In the genomic region with DNA sequence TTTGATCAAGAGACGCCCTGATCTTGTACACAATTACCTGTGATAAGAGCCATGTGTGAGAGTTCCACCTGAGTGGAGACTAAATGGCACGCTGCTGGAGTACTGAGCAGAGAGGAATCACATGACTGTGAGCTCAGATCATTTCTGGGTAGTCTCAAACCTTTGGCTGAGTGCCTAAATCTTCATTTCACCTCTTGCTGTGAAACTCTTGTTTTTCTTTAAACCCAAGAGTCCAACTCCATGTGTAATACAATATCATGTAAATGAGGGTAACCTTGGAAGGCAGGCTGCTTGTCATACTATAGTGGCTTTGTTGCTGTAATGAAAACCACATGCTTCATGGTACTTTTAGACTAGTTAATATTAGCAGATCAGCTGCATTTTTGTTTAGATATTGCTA, we compare ENCODE assay signal across 11 cellular contexts.
DNase-seq lines count a peak whose midpoint lies in the region; ATAC-seq and TF ChIP-seq lines count a peak whose summit lies in the region.
"Had no signal": no experiment of that assay in that cellular context is flagged by ENCODE, and none has a peak within 500 bp of the region (broad histone marks: within the 10 kb centered on the region; RNA-seq: fewer than 3 reads in every experiment).

No MANE protein-coding gene starts in this region.

- CTCF ChIA-PET in WTC11 (lab: Charles Lee) (interaction anchor here (0.7 to 1.0 kb wide), 3 partner anchors 70 to 732 kb away, joined by 3 to 5 read pairs (median 3); no protein-coding TSS in a partner anchor), Calu3 (lab: Charles Lee) (interaction anchor here (0.8 to 1.5 kb wide), 4 partner anchors 9 to 517 kb away, joined by 3 to 4 read pairs (median 3); no protein-coding TSS in a partner anchor)

- H3K27me3 Mint-ChIP-seq in chondrocyte (ENCODE audit: low read depth), result no peaks in the 10 kb centered on the region
- H3K27me3 Mint-ChIP-seq in osteocyte (ENCODE audit: unreplicated experiment), result peaks cover 12% of the 10 kb centered on the region
- H3K27me3 Mint-ChIP-seq in WTC11 (ENCODE audit: low read depth), result no peaks in the 10 kb centered on the region
- H3K27me3 Mint-ChIP-seq in Calu3 (ENCODE audit: unreplicated experiment), result no peaks in the 10 kb centered on the region

- no peak for ATAC-seq in WTC11
- ATAC-seq in GM21737 (IDR thresholded peaks at IDR 0.05; ENCODE audit: unreplicated experiment), result no peak

- H3K36me3 Mint-ChIP-seq in chondrocyte (ENCODE audit: low read depth) (peaks cover 1% of the 10 kb centered on the region), osteocyte (ENCODE audit: unreplicated experiment) (no peaks in the 10 kb centered on the region), WTC11 (no peaks in the 10 kb centered on the region), Calu3 (ENCODE audit: insufficient read depth, unreplicated experiment) (no peaks in the 10 kb centered on the region)

- DNase-seq in EL (peak; percentile 42), NCI-H2107 (lab: John Stamatoyannopoulos, UW) (peak; percentile 99), chondrocyte (ENCODE audit: low spot score) (no peak), osteocyte (ENCODE audit: extremely low spot score, unreplicated experiment) (no peak), nucleus accumbens (lab: John Stamatoyannopoulos, UW) (no peak), WTC11 (ENCODE audit: low spot score) (no peak), Calu3 (no peak)
- DNase-seq: amygdala; MG63; stimulated activated CD4-positive, alpha-beta T cell treated with anti-CD3 and anti-CD28 coated beads, Interleukin-15, amount 100 ng/mL, for 24 hours had no signal

- POLR2A ChIA-PET in WTC11 (lab: Charles Lee), result no interaction called here

- H3K4me1 Mint-ChIP-seq in chondrocyte (ENCODE audit: low read depth) (peaks cover 33% of the 10 kb centered on the region), osteocyte (ENCODE audit: unreplicated experiment) (peaks cover 32% of the 10 kb centered on the region), WTC11 (peaks cover 12% of the 10 kb centered on the region), Calu3 (ENCODE audit: low read depth, unreplicated experiment) (peaks cover 33% of the 10 kb centered on the region)

- H3K9me3 Mint-ChIP-seq in chondrocyte (ENCODE audit: low read depth), result no peaks in the 10 kb centered on the region
- H3K9me3 Mint-ChIP-seq in osteocyte (ENCODE audit: unreplicated experiment), result no peaks in the 10 kb centered on the region
- H3K9me3 Mint-ChIP-seq in WTC11, result peaks cover 3% of the 10 kb centered on the region; the same call in 1 of the 2 replicates
- H3K9me3 Mint-ChIP-seq in Calu3 (ENCODE audit: low read depth, unreplicated experiment), result peaks cover 6% of the 10 kb centered on the region

- BruUV-seq in Calu3 (replicated peaks; lab: Mats Ljungman, UMichigan), result no TSS peak

- H3K4me3 Mint-ChIP-seq in chondrocyte (ENCODE audit: unreplicated experiment) (no peak overlapping the region), osteocyte (ENCODE audit: unreplicated experiment) (no peak overlapping the region), WTC11 (no peak overlapping the region), Calu3 (ENCODE audit: low read depth, unreplicated experiment) (no peak overlapping the region)

- H3K27ac Mint-ChIP-seq in chondrocyte (ENCODE audit: unreplicated experiment) (peak overlapping the region; percentile 5), osteocyte (ENCODE audit: unreplicated experiment) (peak overlapping the region; percentile 82), WTC11 (no peak overlapping the region), Calu3 (ENCODE audit: unreplicated experiment) (no peak overlapping the region)

- TF ChIP-seq CTCF in chondrocyte (IDR thresholded peaks at IDR 0.05) (no peak), osteocyte (IDR thresholded peaks at IDR 0.05) (no peak), WTC11 (IDR thresholded peaks at IDR 0.05) (no peak), Calu3 (IDR thresholded peaks at IDR 0.05; ENCODE audit: unreplicated experiment) (no peak)

- intact Hi-C loops in Calu3 (cut with micrococcal nuclease; ENCODE audit: unreplicated experiment), result no loop called here

TF ChIP-seq in WTC11, 78 proteins besides CTCF, POLR2A, EP300 and RAD21:
- TF ChIP-seq, protein P1, sequence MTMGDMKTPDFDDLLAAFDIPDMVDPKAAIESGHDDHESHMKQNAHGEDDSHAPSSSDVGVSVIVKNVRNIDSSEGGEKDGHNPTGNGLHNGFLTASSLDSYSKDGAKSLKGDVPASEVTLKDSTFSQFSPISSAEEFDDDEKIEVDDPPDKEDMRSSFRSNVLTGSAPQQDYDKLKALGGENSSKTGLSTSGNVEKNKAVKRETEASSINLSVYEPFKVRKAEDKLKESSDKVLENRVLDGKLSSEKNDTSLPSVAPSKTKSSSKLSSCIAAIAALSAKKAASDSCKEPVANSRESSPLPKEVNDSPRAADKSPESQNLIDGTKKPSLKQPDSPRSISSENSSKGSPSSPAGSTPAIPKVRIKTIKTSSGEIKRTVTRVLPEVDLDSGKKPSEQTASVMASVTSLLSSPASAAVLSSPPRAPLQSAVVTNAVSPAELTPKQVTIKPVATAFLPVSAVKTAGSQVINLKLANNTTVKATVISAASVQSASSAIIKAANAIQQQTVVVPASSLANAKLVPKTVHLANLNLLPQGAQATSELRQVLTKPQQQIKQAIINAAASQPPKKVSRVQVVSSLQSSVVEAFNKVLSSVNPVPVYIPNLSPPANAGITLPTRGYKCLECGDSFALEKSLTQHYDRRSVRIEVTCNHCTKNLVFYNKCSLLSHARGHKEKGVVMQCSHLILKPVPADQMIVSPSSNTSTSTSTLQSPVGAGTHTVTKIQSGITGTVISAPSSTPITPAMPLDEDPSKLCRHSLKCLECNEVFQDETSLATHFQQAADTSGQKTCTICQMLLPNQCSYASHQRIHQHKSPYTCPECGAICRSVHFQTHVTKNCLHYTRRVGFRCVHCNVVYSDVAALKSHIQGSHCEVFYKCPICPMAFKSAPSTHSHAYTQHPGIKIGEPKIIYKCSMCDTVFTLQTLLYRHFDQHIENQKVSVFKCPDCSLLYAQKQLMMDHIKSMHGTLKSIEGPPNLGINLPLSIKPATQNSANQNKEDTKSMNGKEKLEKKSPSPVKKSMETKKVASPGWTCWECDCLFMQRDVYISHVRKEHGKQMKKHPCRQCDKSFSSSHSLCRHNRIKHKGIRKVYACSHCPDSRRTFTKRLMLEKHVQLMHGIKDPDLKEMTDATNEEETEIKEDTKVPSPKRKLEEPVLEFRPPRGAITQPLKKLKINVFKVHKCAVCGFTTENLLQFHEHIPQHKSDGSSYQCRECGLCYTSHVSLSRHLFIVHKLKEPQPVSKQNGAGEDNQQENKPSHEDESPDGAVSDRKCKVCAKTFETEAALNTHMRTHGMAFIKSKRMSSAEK (CRISPR knock-in tag; IDR thresholded peaks at IDR 0.05; ENCODE audit: borderline replicate concordance), result no peak
- TF ChIP-seq, protein P2, sequence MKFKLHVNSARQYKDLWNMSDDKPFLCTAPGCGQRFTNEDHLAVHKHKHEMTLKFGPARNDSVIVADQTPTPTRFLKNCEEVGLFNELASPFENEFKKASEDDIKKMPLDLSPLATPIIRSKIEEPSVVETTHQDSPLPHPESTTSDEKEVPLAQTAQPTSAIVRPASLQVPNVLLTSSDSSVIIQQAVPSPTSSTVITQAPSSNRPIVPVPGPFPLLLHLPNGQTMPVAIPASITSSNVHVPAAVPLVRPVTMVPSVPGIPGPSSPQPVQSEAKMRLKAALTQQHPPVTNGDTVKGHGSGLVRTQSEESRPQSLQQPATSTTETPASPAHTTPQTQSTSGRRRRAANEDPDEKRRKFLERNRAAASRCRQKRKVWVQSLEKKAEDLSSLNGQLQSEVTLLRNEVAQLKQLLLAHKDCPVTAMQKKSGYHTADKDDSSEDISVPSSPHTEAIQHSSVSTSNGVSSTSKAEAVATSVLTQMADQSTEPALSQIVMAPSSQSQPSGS (CRISPR knock-in tag; IDR thresholded peaks at IDR 0.05; ENCODE audit: borderline replicate concordance, low read depth), result no peak
- TF ChIP-seq SMAD4 (CRISPR knock-in tag; IDR thresholded peaks at IDR 0.05), result no peak
- no peak for TF ChIP-seq SOX15 (CRISPR knock-in tag; IDR thresholded peaks at IDR 0.05)
- no peak for TF ChIP-seq ZNF232 (CRISPR knock-in tag; IDR thresholded peaks at IDR 0.05)
- no peak for TF ChIP-seq NFE2L1 (CRISPR knock-in tag; IDR thresholded peaks at IDR 0.05)
- TF ChIP-seq, protein P3, sequence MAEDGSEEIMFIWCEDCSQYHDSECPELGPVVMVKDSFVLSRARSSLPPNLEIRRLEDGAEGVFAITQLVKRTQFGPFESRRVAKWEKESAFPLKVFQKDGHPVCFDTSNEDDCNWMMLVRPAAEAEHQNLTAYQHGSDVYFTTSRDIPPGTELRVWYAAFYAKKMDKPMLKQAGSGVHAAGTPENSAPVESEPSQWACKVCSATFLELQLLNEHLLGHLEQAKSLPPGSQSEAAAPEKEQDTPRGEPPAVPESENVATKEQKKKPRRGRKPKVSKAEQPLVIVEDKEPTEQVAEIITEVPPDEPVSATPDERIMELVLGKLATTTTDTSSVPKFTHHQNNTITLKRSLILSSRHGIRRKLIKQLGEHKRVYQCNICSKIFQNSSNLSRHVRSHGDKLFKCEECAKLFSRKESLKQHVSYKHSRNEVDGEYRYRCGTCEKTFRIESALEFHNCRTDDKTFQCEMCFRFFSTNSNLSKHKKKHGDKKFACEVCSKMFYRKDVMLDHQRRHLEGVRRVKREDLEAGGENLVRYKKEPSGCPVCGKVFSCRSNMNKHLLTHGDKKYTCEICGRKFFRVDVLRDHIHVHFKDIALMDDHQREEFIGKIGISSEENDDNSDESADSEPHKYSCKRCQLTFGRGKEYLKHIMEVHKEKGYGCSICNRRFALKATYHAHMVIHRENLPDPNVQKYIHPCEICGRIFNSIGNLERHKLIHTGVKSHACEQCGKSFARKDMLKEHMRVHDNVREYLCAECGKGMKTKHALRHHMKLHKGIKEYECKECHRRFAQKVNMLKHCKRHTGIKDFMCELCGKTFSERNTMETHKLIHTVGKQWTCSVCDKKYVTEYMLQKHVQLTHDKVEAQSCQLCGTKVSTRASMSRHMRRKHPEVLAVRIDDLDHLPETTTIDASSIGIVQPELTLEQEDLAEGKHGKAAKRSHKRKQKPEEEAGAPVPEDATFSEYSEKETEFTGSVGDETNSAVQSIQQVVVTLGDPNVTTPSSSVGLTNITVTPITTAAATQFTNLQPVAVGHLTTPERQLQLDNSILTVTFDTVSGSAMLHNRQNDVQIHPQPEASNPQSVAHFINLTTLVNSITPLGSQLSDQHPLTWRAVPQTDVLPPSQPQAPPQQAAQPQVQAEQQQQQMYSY (CRISPR knock-in tag; IDR thresholded peaks at IDR 0.05), result no peak
- TF ChIP-seq ZNF121 (CRISPR knock-in tag; IDR thresholded peaks at IDR 0.05), result no peak

Comparison
In these comparisons a context has a peak if more than half of its experiments do, and no peak if none do; other contexts are left out.
1. DNase-seq: peak in EL (single experiment) and NCI-H2107 (single experiment); none in chondrocyte (single experiment), osteocyte (single experiment), nucleus accumbens (0 of 56), WTC11 (single experiment) and Calu3 (single experiment).
2. H3K27ac Mint-ChIP-seq: peak in chondrocyte (single experiment) and osteocyte (single experiment); none in WTC11 (single experiment) and Calu3 (single experiment).